In genomic region chr2:113602040-113602769, GRCh38 we compare ENCODE assay signal across 8 cellular contexts. TPM values are rescaled to one million over a fixed set of nuclear protein-coding genes. Genes with fewer than 3 reads are reported as not detected.
DNase-seq lines count a peak whose midpoint lies in the region; ATAC-seq, FAIRE-seq and TF ChIP-seq lines count a peak whose summit lies in the region.
"Not testable (repeated sequence)": the region's sequence is repeated elsewhere in the genome, so short reads cannot be mapped to it uniquely, and the experiment has no call there.

No MANE protein-coding gene starts in this region.

- not testable (repeated sequence) for H3K9me3 ChIP-seq in CD4-positive, alpha-beta memory T cell (ENCODE audit: control insufficient read depth in 1 of 2, low read length in 2 of 2); PC-9 (ENCODE audit: insufficient read depth, low read depth); cardiac muscle cell (ENCODE audit: low read depth)

- peak; percentile 52; the same call in 1 of the 2 replicates for TF ChIP-seq CTCF in PC-9 (conservative IDR thresholded peaks at IDR 0.05)
- TF ChIP-seq CTCF in bronchial epithelial cell (IDR thresholded peaks at IDR 0.05; ENCODE audit: insufficient read depth, low read length, severe bottlenecking): peak; percentile 36
- peak; percentile 18 for TF ChIP-seq CTCF in cardiac muscle cell (IDR thresholded peaks at IDR 0.05; ENCODE audit: low read depth, low read length)
- not testable (repeated sequence) for TF ChIP-seq CTCF in nephron progenitor cell (IDR thresholded peaks at IDR 0.05)

- H3K27me3 ChIP-seq in CD4-positive, alpha-beta memory T cell (ENCODE audit: insufficient read depth, low read length); H7 (ENCODE audit: control insufficient read depth, insufficient read depth, low read length); PC-9 (ENCODE audit: insufficient read depth, low read depth); bronchial epithelial cell (ENCODE audit: control insufficient read depth, insufficient read depth, low read length); cardiac muscle cell: not testable (repeated sequence)

- not testable (repeated sequence) for H2AFZ ChIP-seq in PC-9

- not testable (repeated sequence) for H3K9me3 Mint-ChIP-seq in CD4-positive, alpha-beta memory T cell; activated CD8-positive, alpha-beta memory T cell treated with anti-CD3 and anti-CD28 coated beads, Interleukin-2, amount 10 ng/mL, durations not matched to agents 7 days and 5 days (ENCODE audit: low read depth); nephron progenitor cell

- not testable (repeated sequence) for H3K79me2 ChIP-seq in PC-9 (ENCODE audit: low read depth)

- not testable (repeated sequence) for H3K27ac Mint-ChIP-seq in CD4-positive, alpha-beta memory T cell; activated CD8-positive, alpha-beta memory T cell treated with anti-CD3 and anti-CD28 coated beads, Interleukin-2, amount 10 ng/mL, durations not matched to agents 7 days and 5 days; nephron progenitor cell

- not testable (repeated sequence) for BruUV-seq in PC-9 (replicated peaks; lab: Mats Ljungman, UMichigan)

- CTCF ChIA-PET in CD4-positive, alpha-beta memory T cell (lab: Charles Lee; ENCODE audit: partially characterized antibody); PC-9 (lab: Charles Lee): not testable (repeated sequence)
- CTCF ChIA-PET in activated CD8-positive, alpha-beta memory T cell treated with anti-CD3 and anti-CD28 coated beads, Interleukin-2, amount 10 ng/mL, durations not matched to agents 7 days and 5 days (lab: Charles Lee): interaction anchor here (0.7 kb wide), 1 partner anchor 98 kb away, joined by 3 read pairs; no protein-coding TSS in a partner anchor

- POLR2A ChIA-PET in CD4-positive, alpha-beta memory T cell (lab: Charles Lee; ENCODE audit: partially characterized antibody): not testable (repeated sequence)
- POLR2A ChIA-PET in PC-9 (lab: Charles Lee; ENCODE audit: unreplicated experiment): interaction anchor here (0.7 kb wide), 1 partner anchor 300 kb away, joined by 19 read pairs; no protein-coding TSS in a partner anchor

- H3F3A ChIP-seq in PC-9 (ENCODE audit: insufficient read depth, low read depth): not testable (repeated sequence)

- peak; percentile 48 for ATAC-seq in activated CD8-positive, alpha-beta memory T cell treated with anti-CD3 and anti-CD28 coated beads, Interleukin-2, amount 10 ng/mL, durations not matched to agents 7 days and 5 days

- peaks cover 4 to 14% (median 8%) of the 10 kb centered on the region in 4 donors for H3K4me1 Mint-ChIP-seq in CD4-positive, alpha-beta memory T cell
- not testable (repeated sequence) for H3K4me1 Mint-ChIP-seq in activated CD8-positive, alpha-beta memory T cell treated with anti-CD3 and anti-CD28 coated beads, Interleukin-2, amount 10 ng/mL, durations not matched to agents 7 days and 5 days; nephron progenitor cell

- not testable (repeated sequence) for H3K36me3 ChIP-seq in CD4-positive, alpha-beta memory T cell (ENCODE audit: insufficient read depth, low read length); H7 (replicated peaks; ENCODE audit: control insufficient read depth, insufficient read depth, low read length); PC-9 (ENCODE audit: low read depth); bronchial epithelial cell (ENCODE audit: control insufficient read depth, insufficient read depth, low read length); cardiac muscle cell

- FAIRE-seq in bronchial epithelial cell (lab: Jason Lieb, UNC): not testable (repeated sequence)

- not testable (repeated sequence) for H3K4me2 ChIP-seq in PC-9

- H3K27ac ChIP-seq in CD4-positive, alpha-beta memory T cell (ENCODE audit: low read depth, low read length); PC-9; cardiac muscle cell: not testable (repeated sequence)

- peak in 4 of 5 donors; percentile 29 to 60 (median 50) for DNase-seq in CD4-positive, alpha-beta memory T cell
- DNase-seq in H7 (peak; percentile 39), PC-9 (peak; percentile 10 to 31), bronchial epithelial cell (ENCODE audit: low read depth) (peak; percentile 28), cardiac muscle cell (ENCODE audit: low read depth in 1 of 2, low spot score in 1 of 2) (peak in 1 of 2 donors; percentile 61), nephron progenitor cell (peak; percentile 33)
- peak; percentile 81 for DNase-seq in activated CD8-positive, alpha-beta memory T cell treated with anti-CD3 and anti-CD28 coated beads, Interleukin-2, amount 10 ng/mL, durations not matched to agents 7 days and 5 days
- peak; percentile 52 to 63 for DNase-seq in stimulated activated CD8-positive, alpha-beta memory T cell treated with anti-CD3 and anti-CD28 coated beads, Interleukin-15, amount 100 ng/mL, for 48 hours (ENCODE audit: low read depth in 2 of 2)

- H3K4me3 ChIP-seq in CD4-positive, alpha-beta memory T cell (ENCODE audit: low read length in 2 of 2); H7 (ENCODE audit: insufficient read depth, low read depth, low read length); PC-9; bronchial epithelial cell (ENCODE audit: low read depth, low read length); cardiac muscle cell: not testable (repeated sequence)

- not testable (repeated sequence) for H4K20me1 ChIP-seq in PC-9 (ENCODE audit: insufficient read depth)

- not testable (repeated sequence) for H3K4me1 ChIP-seq in CD4-positive, alpha-beta memory T cell (ENCODE audit: insufficient read depth, low read length); PC-9 (replicated peaks; ENCODE audit: insufficient read depth); cardiac muscle cell (ENCODE audit: low read depth)

- not testable (repeated sequence) for H3K9me2 ChIP-seq in PC-9 (ENCODE audit: insufficient read depth)

- H3K27me3 Mint-ChIP-seq in CD4-positive, alpha-beta memory T cell; activated CD8-positive, alpha-beta memory T cell treated with anti-CD3 and anti-CD28 coated beads, Interleukin-2, amount 10 ng/mL, durations not matched to agents 7 days and 5 days; nephron progenitor cell (ENCODE audit: low read depth, poor library complexity): not testable (repeated sequence)

- not testable (repeated sequence) for H3K36me3 Mint-ChIP-seq in CD4-positive, alpha-beta memory T cell; activated CD8-positive, alpha-beta memory T cell treated with anti-CD3 and anti-CD28 coated beads, Interleukin-2, amount 10 ng/mL, durations not matched to agents 7 days and 5 days; nephron progenitor cell (ENCODE audit: low read depth)

- intact Hi-C loops in CD4-positive, alpha-beta memory T cell (cut with micrococcal nuclease): loop anchor here (10.0 kb wide), 2 partner anchors 93 to 1547 kb away; partner anchors contain the start of gene TMEM87B
- intact Hi-C loops in PC-9 (cut with micrococcal nuclease; ENCODE audit: unreplicated experiment): not testable (repeated sequence)

- peak overlapping the region in 1 of 8 donors; percentile 10 for H3K4me3 Mint-ChIP-seq in CD4-positive, alpha-beta memory T cell
- H3K4me3 Mint-ChIP-seq in activated CD8-positive, alpha-beta memory T cell treated with anti-CD3 and anti-CD28 coated beads, Interleukin-2, amount 10 ng/mL, durations not matched to agents 7 days and 5 days: peak overlapping the region; percentile 42
- peak overlapping the region; percentile 40 for H3K4me3 Mint-ChIP-seq in nephron progenitor cell

RNA-seq across cellular contexts. Expression of gene RABL2A, which starts 24.9 kb away (rescaled TPM):
- total RNA-seq in CD4-positive, alpha-beta memory T cell: 10 to 100 TPM; 46.5 to 47.3 TPM
- 10 to 100 TPM in 1 of 2 donors, 1 to 10 TPM in 1; 10.0 to 10.6 TPM for polyA plus RNA-seq in CD4-positive, alpha-beta memory T cell
- total RNA-seq in H7 (2014; rRNA removed; shearing (Covaris generic)): 4.8 and 6.5 TPM in 2 replicates
- total RNA-seq in PC-9 (2021) (19.3 and 27.7 TPM in 2 replicates), bronchial epithelial cell (7.6 and 7.7 TPM in 2 replicates), cardiac muscle cell (20.9 and 25.7 TPM in 2 replicates)
- 10 to 100 TPM; 13.3 to 19.5 TPM for total RNA-seq in activated CD8-positive, alpha-beta memory T cell treated with anti-CD3 and anti-CD28 coated beads, Interleukin-2, amount 10 ng/mL, durations not matched to agents 7 days and 5 days
- polyA plus RNA-seq in cardiac muscle cell: 31.7 and 33.6 TPM in 2 replicates
